In the genomic region with DNA sequence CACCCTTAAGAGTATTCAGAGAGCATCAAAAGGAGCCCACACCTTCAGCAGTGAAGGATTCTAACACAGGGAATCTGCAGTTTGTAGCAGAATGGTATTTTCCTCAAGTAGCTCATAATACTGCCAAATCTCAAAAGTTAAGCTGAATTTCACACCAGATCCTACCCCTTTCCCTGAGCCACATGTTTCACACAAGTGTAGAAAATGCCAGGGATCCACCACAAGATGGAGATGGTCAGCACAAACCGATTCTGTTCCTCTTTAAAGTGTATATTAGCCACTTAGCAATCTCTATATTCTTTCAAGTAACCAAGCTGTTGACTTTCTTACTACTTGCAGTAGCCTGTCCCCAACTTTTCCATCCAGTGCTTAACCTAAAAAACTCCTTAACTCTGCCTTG, we compare ENCODE assay signal across 9 cellular contexts. TPM values are rescaled to one million over a fixed set of nuclear protein-coding genes. Genes with fewer than 3 reads are reported as not detected.
DNase-seq lines count a peak whose midpoint lies in the region; ATAC-seq, FAIRE-seq and TF ChIP-seq lines count a peak whose summit lies in the region.
"Had no signal": no experiment of that assay in that cellular context is flagged by ENCODE, and none has a peak within 500 bp of the region (broad histone marks: within the 10 kb centered on the region; RNA-seq: fewer than 3 reads in every experiment).

No MANE protein-coding gene starts in this region.

- POLR2A ChIA-PET in AG04449 (lab: Yijun Ruan, JAX), result no interaction called here
- POLR2A ChIA-PET in RWPE1 (lab: Yijun Ruan, JAX; ENCODE audit: low non-redundant PET), result no interaction called here

- ATAC-seq in GM18870 (IDR thresholded peaks at IDR 0.05; ENCODE audit: unreplicated experiment) (no peak), HG02970 (IDR thresholded peaks at IDR 0.05; ENCODE audit: low FRiP score, unreplicated experiment) (no peak)

- TF ChIP-seq CTCF in AG04449 (IDR thresholded peaks at IDR 0.05; ENCODE audit: insufficient read depth, low read length, missing control alignments), result peak; percentile 58
- peak; percentile 39; the same call in 2 of the 3 replicates for TF ChIP-seq CTCF in GM12872 (IDR thresholded peaks at IDR 0.05; ENCODE audit: insufficient read depth, low read depth, low read length)
- peak; percentile 47; the same call in 1 of the 2 replicates for TF ChIP-seq CTCF in RWPE1 (conservative IDR thresholded peaks at IDR 0.05; ENCODE audit: low read depth)
- peak; percentile 61 for TF ChIP-seq CTCF in fibroblast of the aortic adventitia (IDR thresholded peaks at IDR 0.05; ENCODE audit: insufficient read depth, low read length)

- DNase-seq in AG04449 (ENCODE audit: low read depth, low spot score), result no peak
- no peak for DNase-seq in RWPE1 (ENCODE audit: low spot score)
- DNase-seq in fibroblast of the aortic adventitia (ENCODE audit: low read depth), result peak; percentile 56
- DNase-seq in GM12892 (ENCODE audit: insufficient read length), result no peak
- no peak for DNase-seq in ureter (ENCODE audit: low spot score)

- no peak overlapping the region for H3K4me3 ChIP-seq in AG04449 (ENCODE audit: low read depth, low read length)
- no peak overlapping the region for H3K4me3 ChIP-seq in fibroblast of the aortic adventitia (ENCODE audit: low read depth, low read length)

- no peak for TF ChIP-seq POLR2A in GM12892 (IDR thresholded peaks at IDR 0.05; ENCODE audit: low read depth, low read length)

- CTCF ChIA-PET in AG04449 (lab: Yijun Ruan, JAX), result interaction anchor here (0.8 to 17.4 kb wide), 20 partner anchors 9 to 561 kb away, joined by 3 to 220 read pairs (median 4); a partner anchor contains a TSS
- CTCF ChIA-PET in RWPE1 (lab: Yijun Ruan, JAX), result interaction anchor here (0.6 to 1.2 kb wide), 7 partner anchors 24 to 639 kb away, joined by 3 to 6 read pairs (median 3); no protein-coding TSS in a partner anchor

- H3K27ac ChIP-seq in RWPE1, result no peak overlapping the region

- FAIRE-seq in GM12892 (lab: Jason Lieb, UNC), result no peak
- FAIRE-seq: islet of Langerhans had no signal

RNA-seq across cellular contexts. Expression of a gene that starts 13.2 kb away (rescaled TPM):
- total RNA-seq in fibroblast of the aortic adventitia (ENCODE audit: low replicate concordance) (0.08 and 19.1 TPM in 2 replicates), ureter (2.6 TPM)
- 41.4 TPM for polyA plus RNA-seq in GM12892 (2012; ENCODE audit: missing spikeins)
